In the genomic region with DNA sequence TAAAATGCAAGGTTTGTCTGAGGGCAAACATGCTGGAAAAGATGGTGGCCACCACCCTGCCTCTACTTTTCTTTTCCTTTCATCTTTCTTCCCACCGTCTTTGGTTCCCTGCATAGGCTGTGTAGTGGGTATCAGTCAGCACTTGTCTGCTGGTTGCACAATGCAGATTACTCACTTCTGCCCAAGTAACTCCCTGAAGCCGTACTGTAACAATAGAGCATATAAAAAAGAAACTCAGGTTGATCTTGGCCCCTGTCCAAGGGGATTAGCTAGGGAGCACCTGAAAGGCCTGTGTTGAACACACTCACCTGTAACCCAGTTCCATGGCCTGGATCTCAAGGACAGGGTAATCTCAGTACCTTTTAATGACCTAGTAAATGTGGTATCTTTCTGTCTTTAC, we compare ENCODE assay signal across 13 cellular contexts.
DNase-seq lines count a peak whose midpoint lies in the region; ATAC-seq and TF ChIP-seq lines count a peak whose summit lies in the region.
"Had no signal": no experiment of that assay in that cellular context is flagged by ENCODE, and none has a peak within 500 bp of the region (broad histone marks: within the 10 kb centered on the region; RNA-seq: fewer than 3 reads in every experiment).

No MANE protein-coding gene starts in this region.

- H3K27ac ChIP-seq in effector memory CD4-positive, alpha-beta T cell (ENCODE audit: insufficient read depth, low read length, poor library complexity, severe bottlenecking), result no peak overlapping the region
- H3K27ac ChIP-seq: testis had no signal

- H3K9me3 ChIP-seq in effector memory CD4-positive, alpha-beta T cell (ENCODE audit: control insufficient read depth, low read length), result no peaks in the 10 kb centered on the region
- H3K9me3 ChIP-seq: testis had no signal

- no peaks in the 10 kb centered on the region for H3K4me1 ChIP-seq in effector memory CD4-positive, alpha-beta T cell (ENCODE audit: control insufficient read depth, insufficient read depth, low read length, poor library complexity, severe bottlenecking)
- H3K4me1 ChIP-seq: testis had no signal

- no peaks in the 10 kb centered on the region for H3K27me3 ChIP-seq in effector memory CD4-positive, alpha-beta T cell (replicated peaks; ENCODE audit: control insufficient read depth, insufficient read depth, low read length, poor library complexity, severe bottlenecking)
- H3K27me3 ChIP-seq: testis had no signal

- no peak overlapping the region for H3K4me3 ChIP-seq in effector memory CD4-positive, alpha-beta T cell (ENCODE audit: insufficient read depth, low read depth, low read length, poor library complexity, severe bottlenecking)
- H3K4me3 ChIP-seq: testis had no signal

- no peaks in the 10 kb centered on the region for H3K36me3 ChIP-seq in effector memory CD4-positive, alpha-beta T cell (ENCODE audit: control insufficient read depth, insufficient read depth, low read length)

- H3K36me3 Mint-ChIP-seq in brain (peaks cover 43% of the 10 kb centered on the region), neural crest cell (ENCODE audit: low read depth) (peaks cover 23% of the 10 kb centered on the region)

- H3K9me3 Mint-ChIP-seq in brain, result peaks cover 14 to 33% (median 20%) of the 10 kb centered on the region in 5 experiments
- H3K9me3 Mint-ChIP-seq in neural crest cell, result peaks cover 12% of the 10 kb centered on the region
- H3K9me3 Mint-ChIP-seq: CD4-positive, alpha-beta T cell had no signal

- no peak for TF ChIP-seq CTCF in brain (conservative IDR thresholded peaks at IDR 0.05)
- no peak for TF ChIP-seq CTCF in neural crest cell (conservative IDR thresholded peaks at IDR 0.05)

- H3K27me3 Mint-ChIP-seq in brain (peaks cover 52% of the 10 kb centered on the region), neural crest cell (ENCODE audit: low read depth) (peaks cover 61% of the 10 kb centered on the region)

- H3K4me3 Mint-ChIP-seq in brain (peak overlapping the region; percentile 81 to 92 (median 83)), neural crest cell (peak overlapping the region; percentile 11)
- H3K4me3 Mint-ChIP-seq: activated T-cell treated with anti-CD3 and anti-CD28 coated beads, Interleukin-2, amount 50 U/mL, for 24 hours; CD4-positive, alpha-beta T cell had no signal

- peak overlapping the region in 3 of 5 experiments; percentile 12 to 67 (median 14) for H3K27ac Mint-ChIP-seq in brain
- H3K27ac Mint-ChIP-seq in neural crest cell (ENCODE audit: unreplicated experiment), result no peak overlapping the region
- H3K27ac Mint-ChIP-seq: activated T-cell treated with anti-CD3 and anti-CD28 coated beads, Interleukin-2, amount 50 U/mL, for 24 hours; CD4-positive, alpha-beta T cell had no signal

- DNase-seq in DMS53 treated with DMSO at 0.1 percent for 48 hours (lab: John Stamatoyannopoulos, UW; ENCODE audit: unreplicated experiment), result peak; percentile 62
- peak; percentile 54 for DNase-seq in NCI-H146 treated with DMSO at 0.1 percent for 48 hours (lab: John Stamatoyannopoulos, UW; ENCODE audit: unreplicated experiment)
- no peak for DNase-seq in neural crest cell (ENCODE audit: low read depth, low spot score)
- no peak for DNase-seq in hippocampal formation (lab: John Stamatoyannopoulos, UW)
- no peak for DNase-seq in activated T-cell treated with anti-CD3 and anti-CD28 coated beads for 4 hours
- DNase-seq in effector memory CD4-positive, alpha-beta T cell, result no peak
- DNase-seq: activated T-cell treated with anti-CD3 and anti-CD28 coated beads, Interleukin-2, amount 50 U/mL, for 24 hours; CD4-positive, alpha-beta T cell; erythroblast; NCI-H187 treated with DMSO at 0.1 percent for 48 hours; testis had no signal

- H3K4me1 Mint-ChIP-seq in brain, result peaks cover 51% of the 10 kb centered on the region
- peaks cover 18% of the 10 kb centered on the region for H3K4me1 Mint-ChIP-seq in neural crest cell

- ATAC-seq in HG03354 (IDR thresholded peaks at IDR 0.05; ENCODE audit: poor library complexity, severe bottlenecking, unreplicated experiment), result no peak

Comparison
In these comparisons a context has a peak if more than half of its experiments do, and no peak if none do; other contexts are left out.
1. DNase-seq: peak in DMS53 treated with DMSO at 0.1 percent for 48 hours (single experiment) and NCI-H146 treated with DMSO at 0.1 percent for 48 hours (single experiment); none in neural crest cell (single experiment), hippocampal formation (0 of 2), activated T-cell treated with anti-CD3 and anti-CD28 coated beads for 4 hours (single experiment) and effector memory CD4-positive, alpha-beta T cell (0 of 3).